29 cellular contexts compared by ENCODE assay signal in the genomic region with DNA sequence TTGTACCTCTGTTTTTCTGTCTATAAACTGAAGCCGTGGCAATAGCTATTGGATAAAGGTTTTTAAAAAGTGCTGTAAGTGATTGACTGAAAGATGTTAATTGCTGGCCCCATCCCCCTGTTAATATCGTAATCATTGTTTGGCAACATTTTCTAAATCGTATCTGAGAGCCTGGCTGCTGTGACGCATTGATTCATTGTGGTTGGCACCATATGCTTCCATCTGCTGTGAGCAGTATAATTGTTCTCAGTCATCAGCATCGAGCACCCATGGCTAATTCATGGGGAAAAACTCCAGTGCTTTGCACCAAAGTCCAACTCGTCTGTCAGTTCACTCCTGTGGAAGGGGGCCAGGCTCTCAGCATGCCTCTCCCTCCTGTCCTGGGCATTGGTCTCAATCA.
"Had no signal": no experiment of that assay in that cellular context is flagged by ENCODE, and none has a peak within 500 bp of the region (broad histone marks: within the 10 kb centered on the region; RNA-seq: fewer than 3 reads in every experiment).

No MANE protein-coding gene starts in this region.

- H3K4me3 ChIP-seq: ascending aorta, heart right ventricle, ovary, prostate gland, thoracic aorta, uterus had no signal

- H3K4me1 Mint-ChIP-seq: activated CD4-positive, alpha-beta T cell treated with anti-CD3 and anti-CD28 coated beads, Interleukin-2, amount 10 ng/mL, durations not matched to agents 24 days and 14 days; activated naive CD4-positive, alpha-beta T cell treated with anti-CD3 and anti-CD28 coated beads, Interleukin-2, amount 10 ng/mL, durations not matched to agents 7 days and 5 days; activated naive CD8-positive, alpha-beta T cell treated with anti-CD3 and anti-CD28 coated beads, Interleukin-2, amount 10 ng/mL, durations not matched to agents 7 days and 5 days; nephron; stimulated activated effector memory CD8-positive, alpha-beta T cell treated with anti-CD3 and anti-CD28 coated beads, Interleukin-12 subunit alpha, Interleukin-12 subunit beta, amount 100 ng/mL, for 72 hours had no signal

- H3K27ac ChIP-seq: ascending aorta, brain microvascular endothelial cell, heart right ventricle, neutrophil, ovary, prostate gland, thoracic aorta, uterus had no signal

- ATAC-seq: esophagus mucosa; heart right ventricle; sciatic nerve; stimulated activated effector memory CD8-positive, alpha-beta T cell treated with anti-CD3 and anti-CD28 coated beads, Interleukin-12 subunit alpha, Interleukin-12 subunit beta, amount 100 ng/mL, for 72 hours had no signal

- H3K36me3 Mint-ChIP-seq: activated CD4-positive, alpha-beta memory T cell treated with anti-CD3 and anti-CD28 coated beads for 36 hours; activated naive CD4-positive, alpha-beta T cell treated with anti-CD3 and anti-CD28 coated beads, Interleukin-2, amount 10 ng/mL, durations not matched to agents 7 days and 5 days; activated naive CD8-positive, alpha-beta T cell treated with anti-CD3 and anti-CD28 coated beads, Interleukin-2, amount 10 ng/mL, durations not matched to agents 7 days and 5 days; stimulated activated effector memory CD8-positive, alpha-beta T cell treated with anti-CD3 and anti-CD28 coated beads, Interleukin-12 subunit alpha, Interleukin-12 subunit beta, amount 100 ng/mL, for 72 hours had no signal

- H3K4me1 ChIP-seq: ascending aorta, heart right ventricle, prostate gland, uterus had no signal

- H3K9me3 Mint-ChIP-seq: activated CD4-positive, alpha-beta memory T cell treated with anti-CD3 and anti-CD28 coated beads for 36 hours; nephron; stimulated activated naive CD8-positive, alpha-beta T cell treated with anti-CD3 and anti-CD28 coated beads, Interleukin-15, Interleukin-2, amounts not matched to agents 100 ng/mL and 50 ng/mL, for 24 hours had no signal

- H3K9me3 ChIP-seq: ascending aorta, heart right ventricle, neutrophil, ovary, prostate gland, thoracic aorta, uterus had no signal

- H3K27me3 ChIP-seq: ascending aorta, brain microvascular endothelial cell, neutrophil, ovary, uterus had no signal

- H3K4me3 Mint-ChIP-seq: activated CD4-positive, alpha-beta memory T cell treated with anti-CD3 and anti-CD28 coated beads for 36 hours; activated CD4-positive, alpha-beta T cell treated with anti-CD3 and anti-CD28 coated beads, Interleukin-2, amount 10 ng/mL, durations not matched to agents 24 days and 14 days; activated naive CD4-positive, alpha-beta T cell treated with anti-CD3 and anti-CD28 coated beads, Interleukin-2, amount 10 ng/mL, durations not matched to agents 7 days and 5 days; activated naive CD8-positive, alpha-beta T cell treated with anti-CD3 and anti-CD28 coated beads, Interleukin-2, amount 10 ng/mL, durations not matched to agents 7 days and 5 days; activated T-cell treated with anti-CD3 and anti-CD28 coated beads, Interleukin-2, amount 50 U/mL, for 24 hours; nephron; stimulated activated effector memory CD8-positive, alpha-beta T cell treated with anti-CD3 and anti-CD28 coated beads, Interleukin-12 subunit alpha, Interleukin-12 subunit beta, amount 100 ng/mL, for 72 hours; stimulated activated naive CD8-positive, alpha-beta T cell treated with anti-CD3 and anti-CD28 coated beads, Interleukin-15, Interleukin-2, amounts not matched to agents 100 ng/mL and 50 ng/mL, for 24 hours had no signal

- H3K36me3 ChIP-seq: ascending aorta, brain microvascular endothelial cell, heart right ventricle, neutrophil, ovary, prostate gland, thoracic aorta, uterus had no signal

- DNase-seq: activated CD4-positive, alpha-beta memory T cell treated with anti-CD3 and anti-CD28 coated beads for 36 hours; activated CD4-positive, alpha-beta T cell treated with anti-CD3 and anti-CD28 coated beads, Interleukin-2, amount 10 ng/mL, durations not matched to agents 24 days and 14 days; activated CD4-positive, CD25-positive, alpha-beta regulatory T cell treated with anti-CD3 and anti-CD28 coated beads, Interleukin-2, amount 50 U/mL, for 72 hours; activated CD8-positive, alpha-beta memory T cell treated with anti-CD3 and anti-CD28 coated beads, Interleukin-2, amount 50 U/mL, for 48 hours; activated gamma-delta T cell; activated naive CD4-positive, alpha-beta T cell treated with anti-CD3 and anti-CD28 coated beads, Interleukin-2, amount 10 ng/mL, durations not matched to agents 7 days and 5 days; activated naive CD8-positive, alpha-beta T cell treated with anti-CD3 and anti-CD28 coated beads, Interleukin-2, amount 10 ng/mL, durations not matched to agents 7 days and 5 days; activated T-cell treated with anti-CD3 and anti-CD28 coated beads, Interleukin-2, amount 50 U/mL, for 24 hours; brain microvascular endothelial cell; cortex of kidney; foreskin melanocyte; heart right ventricle; mammary epithelial cell; ovary; retina; small intestine; stimulated activated CD4-positive, alpha-beta T cell treated with anti-CD3 and anti-CD28 coated beads, Interleukin-4, amount 100 ng/mL, for 24 hours; T1000; trophoblast cell; uterus had no signal

- H3K27ac Mint-ChIP-seq: activated CD4-positive, alpha-beta memory T cell treated with anti-CD3 and anti-CD28 coated beads for 36 hours; activated CD4-positive, alpha-beta T cell treated with anti-CD3 and anti-CD28 coated beads, Interleukin-2, amount 10 ng/mL, durations not matched to agents 24 days and 14 days; activated naive CD4-positive, alpha-beta T cell treated with anti-CD3 and anti-CD28 coated beads, Interleukin-2, amount 10 ng/mL, durations not matched to agents 7 days and 5 days; activated naive CD8-positive, alpha-beta T cell treated with anti-CD3 and anti-CD28 coated beads, Interleukin-2, amount 10 ng/mL, durations not matched to agents 7 days and 5 days; activated T-cell treated with anti-CD3 and anti-CD28 coated beads, Interleukin-2, amount 50 U/mL, for 24 hours; nephron; stimulated activated effector memory CD8-positive, alpha-beta T cell treated with anti-CD3 and anti-CD28 coated beads, Interleukin-12 subunit alpha, Interleukin-12 subunit beta, amount 100 ng/mL, for 72 hours; stimulated activated naive CD8-positive, alpha-beta T cell treated with anti-CD3 and anti-CD28 coated beads, Interleukin-15, Interleukin-2, amounts not matched to agents 100 ng/mL and 50 ng/mL, for 24 hours had no signal
